12 cellular contexts compared by ENCODE assay signal in genomic region chr11:47538741-47539575, GRCh38. TPM values are rescaled to one million over a fixed set of nuclear protein-coding genes. Genes with fewer than 3 reads are reported as not detected.
DNase-seq lines count a peak whose midpoint lies in the region; ATAC-seq and TF ChIP-seq lines count a peak whose summit lies in the region.
"Had no signal": no experiment of that assay in that cellular context is flagged by ENCODE, and none has a peak within 500 bp of the region (broad histone marks: within the 10 kb centered on the region; RNA-seq: fewer than 3 reads in every experiment).

No MANE protein-coding gene starts in this region.

- peaks cover 66% of the 10 kb centered on the region for H3K4me1 Mint-ChIP-seq in activated naive CD4-positive, alpha-beta T cell treated with anti-CD3 and anti-CD28 coated beads, Interleukin-2, amount 50 U/mL, for 24 hours

- H3K4me3 ChIP-seq in PC-3 (ENCODE audit: low read length) (peak overlapping the region; percentile 46; the same call in 1 of the 2 replicates), hepatocyte (no peak overlapping the region), uterus (no peak overlapping the region)
- H3K4me3 ChIP-seq: coronary artery, lower lobe of right lung had no signal

- BruUV-seq in PC-3 (replicated peaks; lab: Mats Ljungman, UMichigan), result no TSS peak

- H3K9me2 ChIP-seq in PC-3 (replicated peaks; ENCODE audit: low read length), result no peaks in the 10 kb centered on the region
- no peaks in the 10 kb centered on the region for H3K9me2 ChIP-seq in hepatocyte (replicated peaks; ENCODE audit: insufficient read depth)

- no peaks in the 10 kb centered on the region for H3K9me3 Mint-ChIP-seq in activated naive CD4-positive, alpha-beta T cell treated with anti-CD3 and anti-CD28 coated beads, Interleukin-2, amount 50 U/mL, for 24 hours

- peak overlapping the region; percentile 57 for H3K9ac ChIP-seq in PC-3 (ENCODE audit: low read length)

- peaks cover 38% of the 10 kb centered on the region for H3K4me1 ChIP-seq in PC-3 (ENCODE audit: insufficient read depth, low read length)
- H3K4me1 ChIP-seq in hepatocyte (ENCODE audit: insufficient read depth), result peaks cover 27% of the 10 kb centered on the region
- peaks cover 9 to 20% of the 10 kb centered on the region in 2 donors for H3K4me1 ChIP-seq in uterus

- ATAC-seq in PC-3, result no peak

- H3K27ac Mint-ChIP-seq in activated naive CD4-positive, alpha-beta T cell treated with anti-CD3 and anti-CD28 coated beads, Interleukin-2, amount 50 U/mL, for 24 hours, result peak overlapping the region; percentile 90

- H3K4me3 Mint-ChIP-seq in activated naive CD4-positive, alpha-beta T cell treated with anti-CD3 and anti-CD28 coated beads, Interleukin-2, amount 50 U/mL, for 24 hours, result peak overlapping the region; percentile 58

- 76% methylated on average over 10 of the region's 10 CpGs for WGBS in hepatocyte (ENCODE audit: low lambda C conversion rate, missing lambda C conversion rate)

- no peak for DNase-seq in activated naive CD4-positive, alpha-beta T cell treated with Interleukin-2 at 50 U/mL for 16 hours
- no peak for DNase-seq in PC-3
- peak; percentile 27 for DNase-seq in hepatocyte (ENCODE audit: low spot score)
- peak; percentile 75 for DNase-seq in superior temporal gyrus (ENCODE audit: extremely low spot score)
- DNase-seq in stimulated activated naive CD4-positive, alpha-beta T cell (lab: John Stamatoyannopoulos, UW), result no peak
- DNase-seq in COLO668 (lab: John Stamatoyannopoulos, UW; ENCODE audit: unreplicated experiment), result no peak
- no peak for DNase-seq in uterus
- DNase-seq: activated CD4-positive, alpha-beta T cell treated with anti-CD3 and anti-CD28 coated beads, Interleukin-2, amount 50 U/mL, for 4 hours; lower lobe of right lung; stimulated activated CD4-positive, alpha-beta T cell treated with anti-CD3 and anti-CD28 coated beads, Interleukin-4, amount 100 ng/mL, for 1 hour had no signal

- peaks cover 93% of the 10 kb centered on the region for H3K79me2 ChIP-seq in PC-3 (ENCODE audit: low read length)
- H3K79me2 ChIP-seq in hepatocyte, result peaks cover 98% of the 10 kb centered on the region

- H3K27ac ChIP-seq in PC-3 (ENCODE audit: low read length) (peak overlapping the region; percentile 91), hepatocyte (peak overlapping the region; percentile 41), uterus (peak overlapping the region in 1 of 2 donors; percentile 25)
- H3K27ac ChIP-seq: coronary artery, lower lobe of right lung had no signal

- no peak for TF ChIP-seq CTCF in PC-3 (conservative IDR thresholded peaks at IDR 0.05; ENCODE audit: low read depth, low read length)
- no peak for TF ChIP-seq CTCF in hepatocyte (IDR thresholded peaks at IDR 0.05; ENCODE audit: poor library complexity)
- no peak for TF ChIP-seq CTCF in uterus (IDR thresholded peaks at IDR 0.05)

- H3K4me2 ChIP-seq in PC-3 (ENCODE audit: low read length) (peak overlapping the region; percentile 75), hepatocyte (no peak overlapping the region)

- H4K20me1 ChIP-seq in PC-3 (ENCODE audit: low read length) (peaks cover 32% of the 10 kb centered on the region), hepatocyte (ENCODE audit: insufficient read depth, poor library complexity, severe bottlenecking) (peaks cover 97% of the 10 kb centered on the region)

- H3K36me3 ChIP-seq in PC-3 (ENCODE audit: low read depth, low read length) (no peaks in the 10 kb centered on the region; the same call in 1 of the 2 replicates), hepatocyte (replicated peaks; ENCODE audit: insufficient read depth, low read depth) (no peaks in the 10 kb centered on the region), uterus (no peaks in the 10 kb centered on the region)

- CTCF ChIA-PET in PC-3 (lab: Charles Lee), result no interaction called here

- H3K27me3 Mint-ChIP-seq in activated naive CD4-positive, alpha-beta T cell treated with anti-CD3 and anti-CD28 coated beads, Interleukin-2, amount 50 U/mL, for 24 hours, result no peaks in the 10 kb centered on the region

- H3K9me3 ChIP-seq in PC-3 (ENCODE audit: low read length), result no peaks in the 10 kb centered on the region
- H3K9me3 ChIP-seq in hepatocyte (ENCODE audit: low read depth), result no peaks in the 10 kb centered on the region
- no peaks in the 10 kb centered on the region for H3K9me3 ChIP-seq in uterus
- H3K9me3 ChIP-seq: lower lobe of right lung had no signal

- no peak for TF ChIP-seq POLR2A in uterus (IDR thresholded peaks at IDR 0.05)

- POLR2A ChIA-PET in PC-3 (lab: Charles Lee; ENCODE audit: unreplicated experiment), result no interaction called here

- H3F3A ChIP-seq in PC-3 (ENCODE audit: low read length, unreplicated experiment), result no peaks in the 10 kb centered on the region

- intact Hi-C loops in PC-3 (cut with micrococcal nuclease) (loop anchor here (2.0 kb wide), 1 partner anchor 14 kb away; no protein-coding TSS in a partner anchor), uterus (cut with DNase I; ENCODE audit: low total_unique reads) (no loop called here)

- peaks cover 8% of the 10 kb centered on the region for H3K36me3 Mint-ChIP-seq in activated naive CD4-positive, alpha-beta T cell treated with anti-CD3 and anti-CD28 coated beads, Interleukin-2, amount 50 U/mL, for 24 hours

- H2AFZ ChIP-seq in PC-3 (ENCODE audit: low read length) (no peak overlapping the region), hepatocyte (no peak overlapping the region)

- H3K27me3 ChIP-seq in PC-3 (ENCODE audit: low read length) (no peaks in the 10 kb centered on the region), hepatocyte (no peaks in the 10 kb centered on the region), uterus (no peaks in the 10 kb centered on the region)

RNA-seq across cellular contexts. Expression of gene CELF1, which starts 14.0 kb away (rescaled TPM):
- total RNA-seq in PC-3 (2014; rRNA removed) (80.1 and 92.7 TPM in 2 replicates), hepatocyte (82.7 and 84.6 TPM in 2 replicates), uterus (100 to 1,000 TPM in 3 of 4 donors, 10 to 100 TPM in 1; 51.2 to 138 (median 121) TPM)
- polyA plus RNA-seq in hepatocyte, result 59.1 and 70.3 TPM in 2 replicates

RNA-seq across cellular contexts. Expression of gene PTPMT1, which starts 26.4 kb away (rescaled TPM):
- 167 and 212 TPM in 2 replicates for total RNA-seq in PC-3 (2014; rRNA removed)
- 112 and 120 TPM in 2 replicates for total RNA-seq in hepatocyte
- polyA plus RNA-seq in hepatocyte, result 100 and 108 TPM in 2 replicates
- total RNA-seq in uterus, result 10 to 100 TPM; 28.5 to 74.4 (median 48.7) TPM

RNA-seq across cellular contexts. Expression of gene KBTBD4, which starts 39.8 kb away (rescaled TPM):
- total RNA-seq in PC-3 (2014; rRNA removed) (9.2 and 9.8 TPM in 2 replicates), hepatocyte (18.0 and 18.2 TPM in 2 replicates), uterus (10 to 100 TPM in 3 of 4 donors, 1 to 10 TPM in 1; 9.7 to 36.3 (median 18.5) TPM)
- 13.1 and 14.6 TPM in 2 replicates for polyA plus RNA-seq in hepatocyte

RNA-seq across cellular contexts. Expression of gene NDUFS3, which starts 39.9 kb away (rescaled TPM):
- total RNA-seq in PC-3 (2014; rRNA removed), result 120 and 166 TPM in 2 replicates
- total RNA-seq in hepatocyte, result 65.8 and 92.6 TPM in 2 replicates
- 107 and 125 TPM in 2 replicates for polyA plus RNA-seq in hepatocyte
- 10 to 100 TPM; 59.2 to 67.6 (median 62.5) TPM for total RNA-seq in uterus

RNA-seq across cellular contexts. Expression of gene FAM180B, which starts 47.5 kb away (rescaled TPM):
- not detected in 2 replicates for total RNA-seq in PC-3 (2014; rRNA removed)
- 0.50 TPM in 1 of 2 replicates, not detected in the other for total RNA-seq in hepatocyte
- not detected in 2 replicates for polyA plus RNA-seq in hepatocyte
- total RNA-seq in uterus, result under 1 TPM in 2 of 4 donors, not detected in 2; 0.21 to 0.30 TPM

Comparison
In these comparisons a context has a peak if more than half of its experiments do, and no peak if none do; other contexts are left out.
1. DNase-seq: peak in hepatocyte (single experiment) and superior temporal gyrus (single experiment); none in activated naive CD4-positive, alpha-beta T cell treated with Interleukin-2 at 50 U/mL for 16 hours (single experiment), PC-3 (single experiment), stimulated activated naive CD4-positive, alpha-beta T cell (0 of 6), COLO668 (single experiment) and uterus (0 of 2).